In the genomic region with DNA sequence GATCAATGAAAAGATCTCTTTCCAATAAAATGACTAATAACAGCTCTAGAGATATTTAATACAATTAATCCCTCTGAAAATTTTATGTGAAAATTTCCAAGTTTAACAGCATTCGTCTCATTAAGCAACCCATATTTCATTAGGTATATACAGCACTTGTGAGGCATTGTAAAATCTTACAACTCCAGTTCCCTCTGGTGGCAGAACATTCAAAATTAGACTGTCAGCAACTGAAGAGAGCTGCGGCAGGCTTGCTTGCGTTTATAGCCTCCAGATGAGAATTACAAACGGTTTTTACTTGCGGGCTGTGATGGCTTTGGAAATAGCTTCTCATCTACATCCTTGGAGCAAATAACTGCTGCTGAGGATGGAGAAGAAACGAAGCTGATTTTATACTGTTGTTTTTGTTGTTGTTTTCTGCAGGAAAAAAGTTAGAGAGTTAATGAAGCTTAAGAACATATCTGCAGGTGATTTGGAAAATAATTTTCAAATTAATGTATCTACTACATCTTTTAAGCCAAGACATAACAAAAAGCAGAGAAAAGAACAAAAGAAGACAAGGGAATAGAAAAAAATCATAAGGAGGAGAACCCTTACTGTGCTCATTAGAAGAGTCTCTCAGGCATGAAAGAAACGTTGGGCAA, we compare ENCODE assay signal across 8 cellular contexts.
DNase-seq lines count a peak whose midpoint lies in the region; ATAC-seq and TF ChIP-seq lines count a peak whose summit lies in the region.

No MANE protein-coding gene starts in this region.

- no peaks in the 10 kb centered on the region for H4K20me1 ChIP-seq in SK-N-SH (ENCODE audit: insufficient read depth)

- H3F3A ChIP-seq in SK-N-SH (replicated peaks; ENCODE audit: insufficient read depth): peaks cover 28% of the 10 kb centered on the region

- POLR2A ChIA-PET in SK-N-SH (lab: Yijun Ruan, JAX): no interaction called here

- H3K27me3 ChIP-seq in SK-N-SH (ENCODE audit: insufficient read depth) (no peaks in the 10 kb centered on the region), left ventricle myocardium inferior (ENCODE audit: low read depth) (no peaks in the 10 kb centered on the region), testis (no peaks in the 10 kb centered on the region)

- peak overlapping the region; percentile 20 for H3K4me2 ChIP-seq in SK-N-SH

- DNase-seq in DMS79 (lab: John Stamatoyannopoulos, UW) (peak; percentile 9), DMS79 treated with DMSO at 0.1 percent for 48 hours (lab: John Stamatoyannopoulos, UW) (no peak), SK-N-SH (peak; percentile 9), left ventricle myocardium inferior (no peak), testis (peak; percentile 33), GDM1 (lab: John Stamatoyannopoulos, UW) (no peak), foreskin melanocyte (no peak)

- H3K36me3 ChIP-seq in SK-N-SH (replicated peaks in 1 of 2; ENCODE audit: control insufficient read depth in 1 of 2, insufficient read depth in 2 of 2, low read length in 1 of 2) (no peaks in the 10 kb centered on the region), left ventricle myocardium inferior (no peaks in the 10 kb centered on the region), testis (ENCODE audit: low read depth, missing control alignments) (no peaks in the 10 kb centered on the region)

- H3K4me3 ChIP-seq in SK-N-SH (ENCODE audit: low read depth in 2 of 2, low read length in 1 of 2) (peak overlapping the region in 1 of 2 experiments; percentile 7; a peak in 2 of 4 replicates), left ventricle myocardium inferior (peak overlapping the region; percentile 2), testis (no peak overlapping the region)

- CTCF ChIA-PET in SK-N-SH (lab: Yijun Ruan, JAX): interaction anchor here (0.6 to 3.3 kb wide), 30 partner anchors 10 to 1341 kb away, joined by 3 to 28 read pairs (median 3); no protein-coding TSS in a partner anchor

- TF ChIP-seq RAD21 in SK-N-SH (IDR thresholded peaks at IDR 0.05; ENCODE audit: low read length): peak; percentile 69

- no peaks in the 10 kb centered on the region for H3K9me2 ChIP-seq in SK-N-SH

- 46% methylated on average over 7 of the region's 7 CpGs for WGBS in SK-N-SH (ENCODE audit: low lambda C conversion rate)
- 35 to 42% methylated on average over 7 of the region's 7 CpGs for WGBS in testis, 2 donors

- TF ChIP-seq EP300 in SK-N-SH (IDR thresholded peaks at IDR 0.05; ENCODE audit: borderline replicate concordance in 1 of 2, low read depth in 1 of 2, low read length in 1 of 2): no peak

- intact Hi-C loops in left ventricle myocardium inferior (cut with micrococcal nuclease) (no loop called here), testis (cut with DNase I; ENCODE audit: low total_unique reads) (no loop called here)

- ATAC-seq in GM21360 (IDR thresholded peaks at IDR 0.05; ENCODE audit: unreplicated experiment): no peak

- TF ChIP-seq CTCF in SK-N-SH (IDR thresholded peaks at IDR 0.05) (peak; percentile 66), left ventricle myocardium inferior (IDR thresholded peaks at IDR 0.05; ENCODE audit: borderline replicate concordance) (peak; percentile 52), testis (IDR thresholded peaks at IDR 0.05) (peak in 1 of 3 experiments; percentile 21)

- no peak for TF ChIP-seq POLR2A in testis (IDR thresholded peaks at IDR 0.05)

- H3K79me2 ChIP-seq in SK-N-SH (ENCODE audit: insufficient read depth): no peaks in the 10 kb centered on the region

- H3K4me1 ChIP-seq in SK-N-SH (ENCODE audit: control insufficient read depth in 1 of 2, insufficient read depth in 2 of 2, low read depth in 1 of 2, low read length in 1 of 2) (peaks cover 6 to 32% of the 10 kb centered on the region in 2 experiments), left ventricle myocardium inferior (peaks cover 9% of the 10 kb centered on the region), testis (no peaks in the 10 kb centered on the region)

- H3K27ac ChIP-seq in SK-N-SH (ENCODE audit: low read depth in 2 of 2, low read length in 1 of 2) (peak overlapping the region; percentile 48 to 72; a peak in 3 of 4 replicates), left ventricle myocardium inferior (replicated peaks) (no peak overlapping the region), testis (no peak overlapping the region)

- peak overlapping the region; percentile 67; the same call in 1 of the 2 replicates for H2AFZ ChIP-seq in SK-N-SH (ENCODE audit: low read depth)

- H3K9me3 ChIP-seq in SK-N-SH: no peaks in the 10 kb centered on the region
- H3K9me3 ChIP-seq in left ventricle myocardium inferior (replicated peaks): no peaks in the 10 kb centered on the region
- H3K9me3 ChIP-seq in testis: no peaks in the 10 kb centered on the region

- peak overlapping the region; percentile 38 for H3K9ac ChIP-seq in SK-N-SH

TF ChIP-seq in SK-N-SH, 30 proteins besides CTCF, POLR2A, EP300 and RAD21:
- TF ChIP-seq JUND (IDR thresholded peaks at IDR 0.05) (no peak), NRF1 (IDR thresholded peaks at IDR 0.05; ENCODE audit: low read depth, low read length) (no peak), SMC3 (IDR thresholded peaks at IDR 0.05; ENCODE audit: low read depth, low read length) (peak; percentile 51), CHD2 (IDR thresholded peaks at IDR 0.05; ENCODE audit: low read length, partially characterized antibody) (no peak), ELF1 (IDR thresholded peaks at IDR 0.05) (no peak), MXI1 (IDR thresholded peaks at IDR 0.05; ENCODE audit: low read depth, low read length) (0 out of 2 replicates have a peak, but pooled peaks have one; percentile 8)

Comparison
In these comparisons a context has a peak if more than half of its experiments do, and no peak if none do; other contexts are left out.
1. DNase-seq: peak in DMS79 (single experiment), SK-N-SH (single experiment) and testis (single experiment); none in DMS79 treated with DMSO at 0.1 percent for 48 hours (single experiment), left ventricle myocardium inferior (single experiment), GDM1 (single experiment) and foreskin melanocyte (single experiment).
2. H3K27ac ChIP-seq: peak in SK-N-SH (2 of 2); none in left ventricle myocardium inferior (single experiment) and testis (0 of 2).